8 cellular contexts compared by ENCODE assay signal in the genomic region with DNA sequence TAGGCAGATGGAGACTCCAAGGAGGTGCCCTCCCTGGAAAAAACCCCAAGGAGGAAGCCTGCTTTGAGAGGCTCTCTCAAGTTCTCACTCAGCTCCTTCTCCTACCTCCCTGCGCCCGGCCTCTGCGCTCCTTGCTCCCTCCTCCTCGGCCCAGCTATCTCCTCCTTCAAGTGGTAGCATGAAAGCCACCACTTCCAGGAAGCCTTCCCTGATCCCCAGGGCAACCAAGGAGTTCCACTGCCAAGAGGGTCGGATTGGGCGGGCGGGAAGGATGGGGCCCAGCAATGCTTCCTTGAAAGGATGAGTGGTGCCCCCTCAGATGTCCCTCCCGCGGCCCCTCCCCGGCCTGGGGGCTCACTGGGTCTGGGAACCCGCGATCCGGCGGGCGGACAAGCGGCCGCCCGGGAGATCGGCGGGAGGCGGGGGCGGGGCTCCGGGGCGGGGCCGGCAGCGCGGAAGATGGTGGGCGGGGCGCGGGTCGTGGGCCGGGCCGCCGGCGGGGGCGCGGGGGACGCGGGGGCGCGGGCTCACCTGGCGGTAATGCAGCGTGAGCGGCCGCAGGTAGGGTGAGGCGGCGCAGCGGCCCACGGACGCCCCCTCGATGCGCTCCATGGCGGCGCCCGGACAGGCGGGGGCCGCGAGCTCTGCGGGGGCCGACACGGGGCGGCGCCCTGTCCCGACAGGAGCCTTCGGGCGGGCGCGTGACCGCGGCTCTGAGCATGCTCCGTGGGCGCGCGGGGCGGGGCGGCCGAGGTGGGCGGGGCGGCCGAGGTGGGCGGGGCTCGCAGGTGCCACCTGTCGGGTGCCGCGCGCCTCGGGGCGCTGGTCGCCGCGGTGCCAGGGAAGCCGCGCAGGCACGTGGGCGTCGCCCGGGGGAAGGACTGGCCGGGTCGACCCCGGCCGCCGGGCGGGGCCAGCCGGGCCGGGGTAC. TPM values are rescaled to one million over a fixed set of nuclear protein-coding genes. Genes with fewer than 3 reads are reported as not detected.
DNase-seq lines count a peak whose midpoint lies in the region; ATAC-seq and TF ChIP-seq lines count a peak whose summit lies in the region.

Gene NUDT14, minus strand, starts transcription at position 715 of the 931 bp plus-strand sequence. Its CDS starts 103 bp downstream, at position 612.

- CTCF ChIA-PET in Panc1 (lab: Charles Lee) = interaction anchor here (0.6 to 1.2 kb wide), 5 partner anchors 8 to 1076 kb away, joined by 3 to 6 read pairs (median 3); no protein-coding TSS in a partner anchor

- H3K9me3 ChIP-seq in Panc1 (ENCODE audit: control insufficient read depth, insufficient read depth, low read depth, low read length) (no peaks in the 10 kb centered on the region), tibial artery (no peaks in the 10 kb centered on the region)

- H3K27ac ChIP-seq in Panc1 (ENCODE audit: low read length) = peak within 1 kb of the TSS; percentile 76
- no peak within 1 kb of the TSS for H3K27ac ChIP-seq in foreskin keratinocyte
- no peak within 1 kb of the TSS for H3K27ac ChIP-seq in tibial artery

- H3K27me3 ChIP-seq in Panc1 (ENCODE audit: control insufficient read depth, insufficient read depth, low read length) (no peaks in the 10 kb centered on the region), foreskin keratinocyte (peaks cover 4% of the 10 kb centered on the region), tibial artery (peaks cover 0 to 51% of the 10 kb centered on the region in 2 donors)

- in situ Hi-C loops in Panc1 (cut with HindIII; ENCODE audit: low pct_unique_long_range_greater_than_20kb, low sequenced_read_pairs) = no loop called here

- H3K4me1 ChIP-seq in Panc1 (ENCODE audit: control insufficient read depth, insufficient read depth, low read length) = no peaks in the 10 kb centered on the region; the same call in 1 of the 2 replicates
- H3K4me1 ChIP-seq in foreskin keratinocyte = peaks cover 5% of the 10 kb centered on the region
- H3K4me1 ChIP-seq in tibial artery = peaks cover 0 to 22% (median 4%) of the 10 kb centered on the region in 4 donors

- no peak; the same call in 1 of the 2 replicates for TF ChIP-seq CTCF in Panc1 (IDR thresholded peaks at IDR 0.05)
- TF ChIP-seq CTCF in foreskin keratinocyte (conservative IDR thresholded peaks at IDR 0.05) = no peak
- TF ChIP-seq CTCF in omental fat pad (IDR thresholded peaks at IDR 0.05) = no peak
- no peak for TF ChIP-seq CTCF in tibial artery (IDR thresholded peaks at IDR 0.05)

- H3K4me3 ChIP-seq in Panc1 (ENCODE audit: low read depth in 2 of 2, low read length in 2 of 2) (peak within 1 kb of the TSS; percentile 50 to 68), tibial artery (peak within 1 kb of the TSS; percentile 48 to 52)

- POLR2A ChIA-PET in Panc1 (lab: Charles Lee) = no interaction called here

- DNase-seq in NCI-H2107 (lab: John Stamatoyannopoulos, UW) (peak; percentile 86), NCI-H2107 treated with DMSO at 0.1 percent for 48 hours (lab: John Stamatoyannopoulos, UW; ENCODE audit: unreplicated experiment) (no peak), Panc1 (ENCODE audit: low read depth, low spot score) (no peak), activated gamma-delta T cell (lab: John Stamatoyannopoulos, UW) (peak; percentile 79), foreskin keratinocyte (no peak), omental fat pad (ENCODE audit: low spot score) (no peak), tibial artery (peak in 1 of 2 donors; percentile 46)

- no peaks in the 10 kb centered on the region for H3K36me3 ChIP-seq in Panc1 (ENCODE audit: control insufficient read depth, insufficient read depth, low read length)
- H3K36me3 ChIP-seq in tibial artery = peaks cover 0 to 3% (median 0%) of the 10 kb centered on the region in 3 donors

- ATAC-seq in HG03175 (IDR thresholded peaks at IDR 0.05; ENCODE audit: unreplicated experiment) (peak; percentile 69), Panc1 (peak; percentile 85), foreskin keratinocyte (peak; percentile 73), omental fat pad (ENCODE audit: low FRiP score) (peak; percentile 77)

- BruUV-seq in Panc1 (replicated peaks; lab: Mats Ljungman, UMichigan) = no TSS peak

- intact Hi-C loops in Panc1 (cut with micrococcal nuclease; ENCODE audit: unreplicated experiment) = no loop called here
- intact Hi-C loops in tibial artery (cut with DNase I; ENCODE audit: low total_unique reads) = no loop called here

RNA-seq across cellular contexts. Expression of gene NUDT14, which starts in this region (rescaled TPM):
- total RNA-seq in Panc1 (2021; ENCODE audit: unreplicated experiment) = 75.3 TPM
- 86.7 TPM for polyA plus RNA-seq in Panc1 (2012; ENCODE audit: insufficient read length)
- total RNA-seq in foreskin keratinocyte = 30.3 and 31.8 TPM in 2 replicates
- 43.7 and 44.3 TPM in 2 replicates for polyA plus RNA-seq in foreskin keratinocyte
- total RNA-seq in omental fat pad = 10 to 100 TPM; 12.1 to 22.3 (median 16.6) TPM

Comparison
In these comparisons a context has a peak if more than half of its experiments do, and no peak if none do; other contexts are left out.
1. DNase-seq: peak in NCI-H2107 (single experiment) and activated gamma-delta T cell (single experiment); none in NCI-H2107 treated with DMSO at 0.1 percent for 48 hours (single experiment), Panc1 (single experiment), foreskin keratinocyte (0 of 2) and omental fat pad (single experiment).
2. Peak in every context shown above with its lines, with median percentiles within 50 percentile points of each other: ATAC-seq.